ENCODE assay signal across 8 cellular contexts in the genomic region with DNA sequence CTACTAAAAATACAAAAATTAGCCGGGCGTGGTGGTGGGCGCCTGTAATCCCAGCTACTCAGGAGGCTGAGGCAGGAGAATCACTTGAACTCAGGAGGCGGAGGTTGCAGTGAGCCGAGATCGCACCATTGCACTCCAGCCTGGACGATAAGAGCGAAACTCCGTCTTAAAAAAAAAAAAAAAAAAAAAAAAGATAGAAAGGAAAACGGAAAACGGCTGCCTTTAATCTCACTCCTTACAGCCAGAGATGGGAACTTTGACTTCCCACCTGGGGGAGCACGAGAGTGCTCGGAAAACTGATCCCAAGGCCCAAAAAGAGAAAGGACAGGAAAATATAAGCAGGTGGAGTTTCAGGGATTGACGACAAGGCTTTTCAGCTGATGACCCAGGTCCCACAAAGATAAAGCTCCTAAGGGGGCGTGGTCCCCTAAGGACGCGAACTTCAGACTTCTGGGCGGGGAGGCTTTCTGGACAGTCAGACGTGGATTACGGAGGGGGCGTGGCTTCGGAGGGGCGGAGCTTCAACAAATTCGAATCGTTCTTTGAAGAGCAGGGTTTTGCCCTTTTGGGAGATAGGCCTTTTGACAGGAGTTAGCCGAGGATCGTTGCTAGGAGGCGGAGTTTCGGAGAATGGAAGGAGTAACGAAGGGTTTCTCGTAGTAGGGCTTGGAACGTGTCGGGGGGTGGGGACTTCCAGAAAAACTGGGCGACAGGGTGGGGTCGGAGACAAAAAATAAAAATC. TPM values are rescaled to one million over a fixed set of nuclear protein-coding genes. Genes with fewer than 3 reads are reported as not detected.
DNase-seq lines count a peak whose midpoint lies in the region; ATAC-seq and TF ChIP-seq lines count a peak whose summit lies in the region.

No MANE protein-coding gene starts in this region.

- ATAC-seq in HG03354 (IDR thresholded peaks at IDR 0.05; ENCODE audit: poor library complexity, severe bottlenecking, unreplicated experiment) (peak; percentile 22), left lung (peak; percentile 63), GM18858 (IDR thresholded peaks at IDR 0.05; ENCODE audit: unreplicated experiment) (no peak)

- H3K4me1 ChIP-seq in ES-I3 (ENCODE audit: insufficient read depth, low read length) (peaks cover 11% of the 10 kb centered on the region), left lung (peaks cover 49 to 57% of the 10 kb centered on the region in 2 donors)

- peak; percentile 95 for DNase-seq in NCI-H748 (lab: John Stamatoyannopoulos, UW; ENCODE audit: unreplicated experiment)
- DNase-seq in activated CD4-positive, alpha-beta T cell treated with anti-CD3 and anti-CD28 coated beads, Interleukin-2, amount 50 U/mL, for 1 hour, result peak; percentile 91
- DNase-seq in dermis microvascular lymphatic vessel endothelial cell (ENCODE audit: low read depth in 2 of 2), result peak; percentile 93 to 98
- DNase-seq in left lung, result peak; percentile 96 to 97
- peak; percentile 94 to 97 for DNase-seq in stimulated activated CD4-positive, alpha-beta T cell treated with anti-CD3 and anti-CD28 coated beads, Interleukin-2, amount 100 ng/mL, for 24 hours

- no peaks in the 10 kb centered on the region for H3K9me3 ChIP-seq in ES-I3 (ENCODE audit: control insufficient read depth, insufficient read depth, low read length)
- no peaks in the 10 kb centered on the region for H3K9me3 ChIP-seq in left lung

- H3K27me3 ChIP-seq in left lung, result no peaks in the 10 kb centered on the region

- intact Hi-C loops in left lung (cut with DNase I), result no loop called here

- TF ChIP-seq CTCF in left lung (IDR thresholded peaks at IDR 0.05), result no peak

- peak overlapping the region; percentile 69 for H3K9ac ChIP-seq in ES-I3 (ENCODE audit: low read depth, low read length)

- H3K27ac ChIP-seq in left lung, result peak overlapping the region; percentile 98 to 99

- peaks cover 5% of the 10 kb centered on the region; the same call in 1 of the 2 replicates for H3K36me3 ChIP-seq in ES-I3 (ENCODE audit: insufficient read depth, low read length)
- H3K36me3 ChIP-seq in left lung, result peaks cover 0 to 13% of the 10 kb centered on the region in 2 donors

- H3K4me3 ChIP-seq in left lung, result peak overlapping the region; percentile 63 to 68

RNA-seq across cellular contexts. Expression of gene CKS1B, which starts 1.0 kb away (rescaled TPM):
- total RNA-seq in dermis microvascular lymphatic vessel endothelial cell (63.2 and 73.7 TPM in 2 replicates), left lung (10 to 100 TPM; 29.7 to 40.8 TPM)

RNA-seq across cellular contexts. Expression of gene SHC1, which starts 3.0 kb away (rescaled TPM):
- total RNA-seq in dermis microvascular lymphatic vessel endothelial cell (217 and 297 TPM in 2 replicates), left lung (100 to 1,000 TPM; 134 to 144 TPM)

RNA-seq across cellular contexts. Expression of gene FLAD1, which starts 9.6 kb away (rescaled TPM):
- total RNA-seq in dermis microvascular lymphatic vessel endothelial cell, result 17.1 and 21.5 TPM in 2 replicates
- total RNA-seq in left lung, result 10 to 100 TPM; 26.4 to 39.9 TPM

RNA-seq across cellular contexts. Expression of gene PYGO2, which starts 11.9 kb away (rescaled TPM):
- total RNA-seq in dermis microvascular lymphatic vessel endothelial cell (6.6 and 12.6 TPM in 2 replicates), left lung (10 to 100 TPM; 26.6 to 30.9 TPM)

RNA-seq across cellular contexts. Expression of gene PBXIP1, which starts 17.6 kb away (rescaled TPM):
- 83.6 and 101 TPM in 2 replicates for total RNA-seq in dermis microvascular lymphatic vessel endothelial cell
- 10 to 100 TPM; 32.6 to 83.5 TPM for total RNA-seq in left lung
